9 cellular contexts compared by ENCODE assay signal in genomic region chr3:129486057-129487035, GRCh38. TPM values are rescaled to one million over a fixed set of nuclear protein-coding genes. Genes with fewer than 3 reads are reported as not detected.
DNase-seq lines count a peak whose midpoint lies in the region; ATAC-seq and TF ChIP-seq lines count a peak whose summit lies in the region.
"Had no signal": no experiment of that assay in that cellular context is flagged by ENCODE, and none has a peak within 500 bp of the region (broad histone marks: within the 10 kb centered on the region; RNA-seq: fewer than 3 reads in every experiment).

No MANE protein-coding gene starts in this region.

- TF ChIP-seq POLR2A in adrenal gland (IDR thresholded peaks at IDR 0.05): peak in 1 of 2 donors; percentile 5

- H3K27me3 ChIP-seq in adrenal gland: no peaks in the 10 kb centered on the region
- no peaks in the 10 kb centered on the region for H3K27me3 ChIP-seq in left ventricle myocardium inferior (ENCODE audit: low read depth)

- intact Hi-C loops in adrenal gland (cut with DNase I): loop anchor here (5.0 to 10.0 kb wide), 2 partner anchors 121 to 338 kb away; partner anchors contain the start of gene PLXND1 (in 1 of the 2)
- intact Hi-C loops in left ventricle myocardium inferior (cut with micrococcal nuclease): no loop called here

- H3K9me3 ChIP-seq in adrenal gland (replicated peaks in 1 of 3): no peaks in the 10 kb centered on the region
- H3K9me3 ChIP-seq in left ventricle myocardium inferior (replicated peaks): no peaks in the 10 kb centered on the region

- no peak for TF ChIP-seq CTCF in adrenal gland (IDR thresholded peaks at IDR 0.05)
- TF ChIP-seq CTCF in left ventricle myocardium inferior (IDR thresholded peaks at IDR 0.05; ENCODE audit: borderline replicate concordance): no peak

- WGBS in adrenal gland, 4 donors: 66 to 77% (median 71%) methylated on average over 5 to 6 of the region's 6 CpGs

- H3K4me3 ChIP-seq in adrenal gland (no peak overlapping the region), left ventricle myocardium inferior (no peak overlapping the region)

- H3K27ac ChIP-seq in adrenal gland (peak overlapping the region; percentile 2 to 94 (median 71)), left ventricle myocardium inferior (replicated peaks) (peak overlapping the region; percentile 57)

- DNase-seq in adrenal gland (peak in 1 of 7 donors; percentile 39), left ventricle myocardium inferior (no peak), stromal cell of bone marrow (ENCODE audit: low read depth) (peak; percentile 75), NCI-H446 (lab: John Stamatoyannopoulos, UW) (no peak), GDM1 (lab: John Stamatoyannopoulos, UW) (no peak)
- DNase-seq in activated naive CD4-positive, alpha-beta T cell (lab: John Stamatoyannopoulos, UW): no peak
- DNase-seq: activated T-cell treated with anti-CD3 and anti-CD28 coated beads, Interleukin-2, amount 50 U/mL, for 48 hours had no signal

- ATAC-seq in GM21390 (IDR thresholded peaks at IDR 0.05; ENCODE audit: unreplicated experiment): peak; percentile 47
- no peak for ATAC-seq in GM21717 (IDR thresholded peaks at IDR 0.05; ENCODE audit: unreplicated experiment)

- H3K4me1 ChIP-seq in adrenal gland (replicated peaks in 1 of 2) (peaks cover 23 to 42% of the 10 kb centered on the region in 2 donors), left ventricle myocardium inferior (peaks cover 57% of the 10 kb centered on the region)

- H3K36me3 ChIP-seq in adrenal gland (replicated peaks in 1 of 2) (peaks cover 0 to 3% of the 10 kb centered on the region in 2 donors), left ventricle myocardium inferior (peaks cover 14% of the 10 kb centered on the region)

RNA-seq across cellular contexts. Expression of gene RHO, which starts 42.1 kb away (rescaled TPM):
- total RNA-seq in adrenal gland (not detected), left ventricle myocardium inferior (not detected)
- polyA plus RNA-seq in adrenal gland: not detected

RNA-seq across cellular contexts. Expression of gene IFT122, which starts 46.3 kb away (rescaled TPM):
- 10 to 100 TPM; 18.2 to 38.4 (median 26.7) TPM for total RNA-seq in adrenal gland
- polyA plus RNA-seq in adrenal gland: 10 to 100 TPM; 15.7 to 23.9 (median 23.3) TPM
- 16.5 TPM for total RNA-seq in left ventricle myocardium inferior

RNA-seq across cellular contexts. Expression of gene MBD4, which starts 46.6 kb away (rescaled TPM):
- total RNA-seq in adrenal gland: 10 to 100 TPM in 7 of 8 donors, 1 to 10 TPM in 1; 9.9 to 32.3 (median 25.4) TPM
- 10 to 100 TPM; 13.3 to 28.9 (median 13.4) TPM for polyA plus RNA-seq in adrenal gland
- 18.8 TPM for total RNA-seq in left ventricle myocardium inferior

RNA-seq across cellular contexts. Expression of gene H1-8, which starts 56.6 kb away (rescaled TPM):
- total RNA-seq in adrenal gland (not detected), left ventricle myocardium inferior (not detected)
- polyA plus RNA-seq in adrenal gland: not detected

RNA-seq across cellular contexts. Expression of gene EFCAB12, which starts 57.9 kb away (rescaled TPM):
- total RNA-seq in adrenal gland: 1 to 10 TPM in 2 of 8 donors, under 1 TPM in 5, not detected in 1; 0.17 to 1.3 (median 0.41) TPM
- polyA plus RNA-seq in adrenal gland: 1 to 10 TPM in 2 of 3 donors, under 1 TPM in 1; 0.37 to 3.9 (median 2.8) TPM
- total RNA-seq in left ventricle myocardium inferior: not detected
